In genomic region chr9:87386490-87386889, GRCh38 we compare ENCODE assay signal across 1 cellular context.
TF ChIP-seq lines count a peak whose summit lies in the region.

No MANE protein-coding gene starts in this region.

TF ChIP-seq in H1, 55 proteins besides CTCF, POLR2A, EP300 and RAD21:
- TF ChIP-seq SAP30 (IDR thresholded peaks at IDR 0.05; ENCODE audit: insufficient read depth, insufficient replicate concordance, low read length) (no peak), SP4 (IDR thresholded peaks at IDR 0.05; ENCODE audit: low read length) (no peak), GABPA (IDR thresholded peaks at IDR 0.05; ENCODE audit: borderline replicate concordance, insufficient read depth, low read length) (no peak), RNF2 (IDR thresholded peaks at IDR 0.05; ENCODE audit: borderline replicate concordance, low read depth, low read length, missing control alignments, poor library complexity, severe bottlenecking) (no peak), FOSL1 (IDR thresholded peaks at IDR 0.05; ENCODE audit: insufficient read depth, low read depth, low read length) (no peak)
